ENCODE assay signal across 1 cellular context in genomic region chr18:6366776-6367175, GRCh38.
TF ChIP-seq lines count a peak whose summit lies in the region.

No MANE protein-coding gene starts in this region.

TF ChIP-seq in H1, 55 proteins besides CTCF, POLR2A, EP300 and RAD21 (continued from another document):
- TF ChIP-seq, protein P1, sequence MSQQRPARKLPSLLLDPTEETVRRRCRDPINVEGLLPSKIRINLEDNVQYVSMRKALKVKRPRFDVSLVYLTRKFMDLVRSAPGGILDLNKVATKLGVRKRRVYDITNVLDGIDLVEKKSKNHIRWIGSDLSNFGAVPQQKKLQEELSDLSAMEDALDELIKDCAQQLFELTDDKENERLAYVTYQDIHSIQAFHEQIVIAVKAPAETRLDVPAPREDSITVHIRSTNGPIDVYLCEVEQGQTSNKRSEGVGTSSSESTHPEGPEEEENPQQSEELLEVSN (IDR thresholded peaks at IDR 0.05): no peak
- TF ChIP-seq RNF2 (IDR thresholded peaks at IDR 0.05; ENCODE audit: borderline replicate concordance, low read depth, low read length, missing control alignments, poor library complexity, severe bottlenecking) (no peak), USF2 (IDR thresholded peaks at IDR 0.05; ENCODE audit: low read length) (no peak), BACH1 (IDR thresholded peaks at IDR 0.05; ENCODE audit: low read length) (no peak), FOSL1 (IDR thresholded peaks at IDR 0.05; ENCODE audit: insufficient read depth, low read depth, low read length) (no peak), SIN3A (conservative IDR thresholded peaks at IDR 0.05 in 1 of 2, IDR thresholded peaks at IDR 0.05 in 1 of 2; ENCODE audit: low read depth in 1 of 2, low read length in 2 of 2) (no peak), YY1 (IDR thresholded peaks at IDR 0.05; ENCODE audit: low read depth, low read length) (0 out of 2 replicates have a peak, but pooled peaks have one; percentile 34), KDM5A (IDR thresholded peaks at IDR 0.05; ENCODE audit: low read length) (no peak), KDM1A (IDR thresholded peaks at IDR 0.05; ENCODE audit: borderline replicate concordance, low read length) (no peak), RBBP5 (IDR thresholded peaks at IDR 0.05; ENCODE audit: borderline replicate concordance, low read depth, low read length) (no peak), NRF1 (IDR thresholded peaks at IDR 0.05; ENCODE audit: low read depth, low read length) (no peak), GABPA (IDR thresholded peaks at IDR 0.05; ENCODE audit: borderline replicate concordance, insufficient read depth, low read length) (no peak), GTF2F1 (IDR thresholded peaks at IDR 0.05; ENCODE audit: borderline replicate concordance, low read depth, low read length) (no peak), TCF12 (IDR thresholded peaks at IDR 0.05; ENCODE audit: low read depth, low read length) (peak; percentile 54; the same call in 1 of the 2 replicates)
- TF ChIP-seq, protein P2, sequence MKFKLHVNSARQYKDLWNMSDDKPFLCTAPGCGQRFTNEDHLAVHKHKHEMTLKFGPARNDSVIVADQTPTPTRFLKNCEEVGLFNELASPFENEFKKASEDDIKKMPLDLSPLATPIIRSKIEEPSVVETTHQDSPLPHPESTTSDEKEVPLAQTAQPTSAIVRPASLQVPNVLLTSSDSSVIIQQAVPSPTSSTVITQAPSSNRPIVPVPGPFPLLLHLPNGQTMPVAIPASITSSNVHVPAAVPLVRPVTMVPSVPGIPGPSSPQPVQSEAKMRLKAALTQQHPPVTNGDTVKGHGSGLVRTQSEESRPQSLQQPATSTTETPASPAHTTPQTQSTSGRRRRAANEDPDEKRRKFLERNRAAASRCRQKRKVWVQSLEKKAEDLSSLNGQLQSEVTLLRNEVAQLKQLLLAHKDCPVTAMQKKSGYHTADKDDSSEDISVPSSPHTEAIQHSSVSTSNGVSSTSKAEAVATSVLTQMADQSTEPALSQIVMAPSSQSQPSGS (IDR thresholded peaks at IDR 0.05; ENCODE audit: low read length): no peak
